8 cellular contexts compared by ENCODE assay signal in genomic region chr15:75368689-75369239, GRCh38. TPM values are rescaled to one million over a fixed set of nuclear protein-coding genes. Genes with fewer than 3 reads are reported as not detected.
DNase-seq lines count a peak whose midpoint lies in the region; ATAC-seq and TF ChIP-seq lines count a peak whose summit lies in the region.

No MANE protein-coding gene starts in this region.

- ATAC-seq in HG03354 (IDR thresholded peaks at IDR 0.05; ENCODE audit: poor library complexity, severe bottlenecking, unreplicated experiment) (peak; percentile 6), left colon (peak; percentile 38)

- TF ChIP-seq CTCF in GM12865 (IDR thresholded peaks at IDR 0.05; ENCODE audit: insufficient read depth, low read depth, low read length, missing control alignments) = no peak
- no peak for TF ChIP-seq CTCF in astrocyte of the spinal cord (IDR thresholded peaks at IDR 0.05; ENCODE audit: low read depth, low read length)
- TF ChIP-seq CTCF in tibial artery (IDR thresholded peaks at IDR 0.05) = no peak

- H3K36me3 ChIP-seq in tibial artery = peaks cover 27 to 72% (median 46%) of the 10 kb centered on the region in 3 donors

- DNase-seq in GM12865 (ENCODE audit: low read depth) (peak; percentile 44), astrocyte of the spinal cord (ENCODE audit: low read depth, low spot score) (no peak), left colon (no peak), tibial artery (no peak), NCI-H187 treated with DMSO at 0.1 percent for 48 hours (lab: John Stamatoyannopoulos, UW) (no peak), nucleus accumbens (lab: John Stamatoyannopoulos, UW) (no peak)
- no peak for DNase-seq in NK-92 treated with Interleukin-12 subunit alpha and Interleukin-12 subunit beta, amount 100 ng/mL, for 24 hours (lab: John Stamatoyannopoulos, UW)

- no peaks in the 10 kb centered on the region for H3K9me3 ChIP-seq in tibial artery

- in situ Hi-C loops in astrocyte of the spinal cord (cut with HindIII; ENCODE audit: low sequenced_read_pairs) = no loop called here

- H3K4me3 ChIP-seq in GM12865 (ENCODE audit: low read depth, low read length) = peak overlapping the region; percentile 78
- H3K4me3 ChIP-seq in astrocyte of the spinal cord (ENCODE audit: low read depth, low read length) = peak overlapping the region; percentile 79
- peak overlapping the region; percentile 85 to 92 for H3K4me3 ChIP-seq in tibial artery

- peak overlapping the region; percentile 97 to 98 for H3K27ac ChIP-seq in tibial artery

- intact Hi-C loops in left colon (cut with DNase I, micrococcal nuclease) (loop anchor here in 1 of 2 donors (10.0 kb wide), 1 partner anchor 266 kb away; no protein-coding TSS in a partner anchor), tibial artery (cut with DNase I; ENCODE audit: low total_unique reads) (loop anchor here (5.0 to 10.0 kb wide), 2 partner anchors 89 to 396 kb away; no protein-coding TSS in a partner anchor)

- H3K4me1 ChIP-seq in tibial artery = peaks cover 0 to 19% (median 12%) of the 10 kb centered on the region in 4 donors

- H3K27me3 ChIP-seq in tibial artery = no peaks in the 10 kb centered on the region

RNA-seq across cellular contexts. Expression of gene MAN2C1, which starts 0.4 kb away (rescaled TPM):
- total RNA-seq in left colon = 100 to 1,000 TPM; 192 to 211 TPM

RNA-seq across cellular contexts. Expression of gene NEIL1, which starts 21.9 kb away (rescaled TPM):
- 10 to 100 TPM; 40.7 to 51.5 TPM for total RNA-seq in left colon

RNA-seq across cellular contexts. Expression of gene COMMD4, which starts 32.9 kb away (rescaled TPM):
- total RNA-seq in left colon = 10 to 100 TPM; 72.3 to 73.4 TPM
